26 cellular contexts compared by ENCODE assay signal in genomic region chr5:176910161-176910560, GRCh38. TPM values are rescaled to one million over a fixed set of nuclear protein-coding genes. Genes with fewer than 3 reads are reported as not detected.
DNase-seq lines count a peak whose midpoint lies in the region; ATAC-seq and TF ChIP-seq lines count a peak whose summit lies in the region.
"Had no signal": no experiment of that assay in that cellular context is flagged by ENCODE, and none has a peak within 500 bp of the region (broad histone marks: within the 10 kb centered on the region; RNA-seq: fewer than 3 reads in every experiment).

No MANE protein-coding gene starts in this region.

- H3K4me3 Mint-ChIP-seq in activated T-cell treated with anti-CD3 and anti-CD28 coated beads, Interleukin-2, amount 50 U/mL, for 24 hours: no peak overlapping the region
- no peak overlapping the region for H3K4me3 Mint-ChIP-seq in activated naive CD8-positive, alpha-beta T cell treated with anti-CD3 and anti-CD28 coated beads for 36 hours
- H3K4me3 Mint-ChIP-seq in stimulated activated naive B cell treated with anti-CD40 and anti-IgM and Interleukin-4, amounts not matched to agents 10 μg/mL and 1 μg/mL and 100 μg/mL, for 72 hours: no peak overlapping the region
- H3K4me3 Mint-ChIP-seq: B cell, naive B cell had no signal

- 68% methylated on average over 1 of the region's 1 CpG for WGBS in esophagus muscularis mucosa

- peak overlapping the region; percentile 77 for H3K27ac Mint-ChIP-seq in activated T-cell treated with anti-CD3 and anti-CD28 coated beads, Interleukin-2, amount 50 U/mL, for 24 hours
- peak overlapping the region; percentile 65 for H3K27ac Mint-ChIP-seq in activated naive CD8-positive, alpha-beta T cell treated with anti-CD3 and anti-CD28 coated beads for 36 hours
- peak overlapping the region; percentile 51 for H3K27ac Mint-ChIP-seq in stimulated activated naive B cell treated with anti-CD40 and anti-IgM and Interleukin-4, amounts not matched to agents 10 μg/mL and 1 μg/mL and 100 μg/mL, for 72 hours
- H3K27ac Mint-ChIP-seq: B cell had no signal

- no peak for TF ChIP-seq POLR2A in esophagus muscularis mucosa (IDR thresholded peaks at IDR 0.05; ENCODE audit: low read depth)

- TF ChIP-seq CTCF in esophagus muscularis mucosa (IDR thresholded peaks at IDR 0.05): no peak

- no peak overlapping the region for H3K27ac ChIP-seq in esophagus muscularis mucosa (replicated peaks in 1 of 4)
- H3K27ac ChIP-seq: colonic mucosa, upper lobe of right lung had no signal

- H3K4me1 ChIP-seq in esophagus muscularis mucosa: peaks cover 0 to 6% (median 5%) of the 10 kb centered on the region in 4 donors
- H3K4me1 ChIP-seq: colonic mucosa, upper lobe of right lung had no signal

- H3K36me3 ChIP-seq in H7 (replicated peaks; ENCODE audit: control insufficient read depth, insufficient read depth, low read length): peaks cover 17% of the 10 kb centered on the region
- H3K36me3 ChIP-seq in esophagus muscularis mucosa: peaks cover 32 to 55% (median 45%) of the 10 kb centered on the region in 4 donors

- H3K27me3 ChIP-seq in H7 (ENCODE audit: control insufficient read depth, insufficient read depth, low read length): no peaks in the 10 kb centered on the region
- no peaks in the 10 kb centered on the region for H3K27me3 ChIP-seq in esophagus muscularis mucosa
- H3K27me3 ChIP-seq: colonic mucosa, left lung, upper lobe of right lung had no signal

- ATAC-seq in HG02981 (IDR thresholded peaks at IDR 0.05; ENCODE audit: unreplicated experiment) (peak; percentile 45), GM19351 (IDR thresholded peaks at IDR 0.05; ENCODE audit: unreplicated experiment) (no peak)
- ATAC-seq in stimulated activated naive B cell treated with anti-CD40 and anti-IgM and Interleukin-4, amounts not matched to agents 10 μg/mL and 1 μg/mL and 100 μg/mL, for 72 hours (replicated peaks): peak; percentile 67 to 78
- ATAC-seq: esophagus mucosa, left lung, upper lobe of right lung had no signal

- H3K4me1 Mint-ChIP-seq in activated T-cell treated with anti-CD3 and anti-CD28 coated beads, Interleukin-2, amount 50 U/mL, for 24 hours (ENCODE audit: low read depth): peaks cover 20% of the 10 kb centered on the region
- H3K4me1 Mint-ChIP-seq in activated naive CD8-positive, alpha-beta T cell treated with anti-CD3 and anti-CD28 coated beads for 36 hours: peaks cover 24% of the 10 kb centered on the region
- peaks cover 5 to 20% of the 10 kb centered on the region in 2 donors for H3K4me1 Mint-ChIP-seq in stimulated activated naive B cell treated with anti-CD40 and anti-IgM and Interleukin-4, amounts not matched to agents 10 μg/mL and 1 μg/mL and 100 μg/mL, for 72 hours
- H3K4me1 Mint-ChIP-seq: B cell had no signal

- H3K36me3 Mint-ChIP-seq in activated T-cell treated with anti-CD3 and anti-CD28 coated beads, Interleukin-2, amount 50 U/mL, for 24 hours (ENCODE audit: low read depth): peaks cover 91% of the 10 kb centered on the region
- H3K36me3 Mint-ChIP-seq in activated naive CD8-positive, alpha-beta T cell treated with anti-CD3 and anti-CD28 coated beads for 36 hours: peaks cover 18% of the 10 kb centered on the region
- H3K36me3 Mint-ChIP-seq in stimulated activated naive B cell treated with anti-CD40 and anti-IgM and Interleukin-4, amounts not matched to agents 10 μg/mL and 1 μg/mL and 100 μg/mL, for 72 hours: peaks cover 40 to 59% of the 10 kb centered on the region in 2 donors

- H3K27me3 Mint-ChIP-seq in activated T-cell treated with anti-CD3 and anti-CD28 coated beads, Interleukin-2, amount 50 U/mL, for 24 hours: no peaks in the 10 kb centered on the region
- H3K27me3 Mint-ChIP-seq in activated naive CD8-positive, alpha-beta T cell treated with anti-CD3 and anti-CD28 coated beads for 36 hours: no peaks in the 10 kb centered on the region
- H3K27me3 Mint-ChIP-seq in stimulated activated naive B cell treated with anti-CD40 and anti-IgM and Interleukin-4, amounts not matched to agents 10 μg/mL and 1 μg/mL and 100 μg/mL, for 72 hours: no peaks in the 10 kb centered on the region
- H3K27me3 Mint-ChIP-seq: B cell, naive B cell had no signal

- H3K9me3 Mint-ChIP-seq in activated T-cell treated with anti-CD3 and anti-CD28 coated beads, Interleukin-2, amount 50 U/mL, for 24 hours: no peaks in the 10 kb centered on the region
- H3K9me3 Mint-ChIP-seq in activated naive CD8-positive, alpha-beta T cell treated with anti-CD3 and anti-CD28 coated beads for 36 hours: no peaks in the 10 kb centered on the region
- H3K9me3 Mint-ChIP-seq in stimulated activated naive B cell treated with anti-CD40 and anti-IgM and Interleukin-4, amounts not matched to agents 10 μg/mL and 1 μg/mL and 100 μg/mL, for 72 hours: no peaks in the 10 kb centered on the region
- H3K9me3 Mint-ChIP-seq: naive B cell had no signal

- H3K4me3 ChIP-seq in H7 (ENCODE audit: insufficient read depth, low read depth, low read length) (no peak overlapping the region), esophagus muscularis mucosa (no peak overlapping the region)
- H3K4me3 ChIP-seq: colonic mucosa, left lung, upper lobe of right lung had no signal

- no peaks in the 10 kb centered on the region for H3K9me3 ChIP-seq in esophagus muscularis mucosa
- H3K9me3 ChIP-seq: colonic mucosa, left lung, upper lobe of right lung had no signal

- no peak for TF ChIP-seq EP300 in esophagus muscularis mucosa (IDR thresholded peaks at IDR 0.05)

- no peak for DNase-seq in activated T-cell treated with anti-CD3 and anti-CD28 coated beads, Interleukin-2, amount 50 U/mL, for 24 hours
- DNase-seq in activated T-cell treated with anti-CD3 and anti-CD28 coated beads, Interleukin-2, amount 50 U/mL, for 1 hour: no peak
- no peak for DNase-seq in activated naive CD8-positive, alpha-beta T cell treated with anti-CD3 and anti-CD28 coated beads for 36 hours
- DNase-seq in stimulated activated naive B cell treated with anti-CD40 and anti-IgM and Interleukin-4, amounts not matched to agents 10 μg/mL and 1 μg/mL and 100 μg/mL, for 72 hours: no peak
- no peak for DNase-seq in H7
- DNase-seq in esophagus muscularis mucosa (ENCODE audit: extremely low spot score): no peak
- DNase-seq: activated CD4-positive, alpha-beta T cell treated with anti-CD3 and anti-CD28 coated beads for 4 hours; activated effector memory CD4-positive, alpha-beta T cell treated with Interleukin-2 at 50 U/mL for 16 hours; amygdala; colonic mucosa; DMS79; effector memory CD4-positive, alpha-beta T cell; hypothalamus; left lung; MV-4-11; naive B cell; NCI-H524; SHP77; stimulated activated CD8-positive, alpha-beta memory T cell treated with anti-CD3 and anti-CD28 coated beads, Interleukin-4, amount 100 ng/mL, for 48 hours; substantia nigra; upper lobe of right lung had no signal

- intact Hi-C loops in esophagus muscularis mucosa (cut with DNase I): no loop called here

RNA-seq across cellular contexts. Expression of gene HK3, which starts 11.0 kb away (rescaled TPM):
- not detected for total RNA-seq in activated naive CD8-positive, alpha-beta T cell treated with anti-CD3 and anti-CD28 coated beads for 36 hours
- not detected in 2 replicates for total RNA-seq in H7 (2014; rRNA removed; shearing (Covaris generic))
- 10 to 100 TPM in 1 of 4 donors, 1 to 10 TPM in 3; 3.8 to 11.6 (median 6.9) TPM for total RNA-seq in esophagus muscularis mucosa
- total RNA-seq: HT1080 had no signal
